In genomic region chr1:17248781-17249180, GRCh38 we compare ENCODE assay signal across 35 cellular contexts. TPM values are rescaled to one million over a fixed set of nuclear protein-coding genes. Genes with fewer than 3 reads are reported as not detected.
A peak's percentile ranks its signal among the peaks of the same experiment; 100 is the strongest.
DNase-seq lines count a peak whose midpoint lies in the region; ATAC-seq, FAIRE-seq and TF ChIP-seq lines count a peak whose summit lies in the region.
"Had no signal": no experiment of that assay in that cellular context is flagged by ENCODE, and none has a peak within 500 bp of the region (broad histone marks: within the 10 kb centered on the region; RNA-seq: fewer than 3 reads in every experiment).

PADI3 (plus strand) TSS chr1:17249098; CDS start chr1:17249138, 40 bp downstream.

- 51 to 65% methylated on average over 5 of the region's 9 CpGs for WGBS in testis, 2 donors

- no peak for FAIRE-seq in HTR-8/SVneo (lab: Jason Lieb, UNC)
- FAIRE-seq: GM19239, islet of Langerhans had no signal

- CTCF ChIA-PET in WTC11 (lab: Charles Lee) (interaction anchor here (0.5 to 3.8 kb wide), 7 partner anchors 12 to 1237 kb away, joined by 3 to 19 read pairs (median 4); no protein-coding TSS in a partner anchor), HEK293T (lab: Yijun Ruan, JAX) (interaction anchor here (0.5 kb wide), 1 partner anchor 127 kb away, joined by 3 read pairs; no protein-coding TSS in a partner anchor)

- no peak within 1 kb of the TSS for H3K4me3 ChIP-seq in testis
- H3K4me3 ChIP-seq: left ventricle myocardium inferior, prostate gland, upper lobe of right lung had no signal

- H3K9me3 Mint-ChIP-seq in WTC11, result no peaks in the 10 kb centered on the region
- H3K9me3 Mint-ChIP-seq: CD4-positive, CD25-positive, alpha-beta regulatory T cell; central memory CD8-positive, alpha-beta T cell; stimulated activated effector memory CD8-positive, alpha-beta T cell treated with anti-CD3 and anti-CD28 coated beads, Interleukin-12 subunit alpha, Interleukin-12 subunit beta, amount 100 ng/mL, for 72 hours; T-helper 2 cell treated with Interferon-gamma antibody and Interleukin-4, amounts not matched to agents 5 μg/mL and 100 μg/mL, for 36 hours had no signal

- H3K36me3 ChIP-seq in testis (ENCODE audit: low read depth, missing control alignments), result no peaks in the 10 kb centered on the region
- H3K36me3 ChIP-seq: left ventricle myocardium inferior, prostate gland, upper lobe of right lung had no signal

- intact Hi-C loops in testis (cut with DNase I; ENCODE audit: low total_unique reads), result no loop called here

- H3K27me3 ChIP-seq in testis, result no peaks in the 10 kb centered on the region

- TF ChIP-seq CTCF in WTC11 (IDR thresholded peaks at IDR 0.05), result no peak
- TF ChIP-seq CTCF in testis (IDR thresholded peaks at IDR 0.05), result no peak

- peaks cover 24% of the 10 kb centered on the region for H3K4me1 Mint-ChIP-seq in WTC11
- H3K4me1 Mint-ChIP-seq: stimulated activated effector memory CD8-positive, alpha-beta T cell treated with anti-CD3 and anti-CD28 coated beads, Interleukin-12 subunit alpha, Interleukin-12 subunit beta, amount 100 ng/mL, for 72 hours had no signal

- no peak for TF ChIP-seq RAD21 in Ishikawa (IDR thresholded peaks at IDR 0.05; ENCODE audit: low read depth)

- no peaks in the 10 kb centered on the region for H3K27me3 Mint-ChIP-seq in WTC11 (ENCODE audit: low read depth)
- H3K27me3 Mint-ChIP-seq: CD4-positive, CD25-positive, alpha-beta regulatory T cell had no signal

- H3K36me3 Mint-ChIP-seq in WTC11, result no peaks in the 10 kb centered on the region
- H3K36me3 Mint-ChIP-seq: CD4-positive, CD25-positive, alpha-beta regulatory T cell; stimulated activated effector memory CD8-positive, alpha-beta T cell treated with anti-CD3 and anti-CD28 coated beads, Interleukin-12 subunit alpha, Interleukin-12 subunit beta, amount 100 ng/mL, for 72 hours had no signal

- no peak for TF ChIP-seq POLR2A in testis (IDR thresholded peaks at IDR 0.05)

- H3K27ac ChIP-seq in testis, result no peak within 1 kb of the TSS
- H3K27ac ChIP-seq: 22Rv1, left ventricle myocardium inferior, prostate gland, upper lobe of right lung, VCaP had no signal

- H3K4me3 Mint-ChIP-seq in WTC11, result no peak within 1 kb of the TSS
- H3K4me3 Mint-ChIP-seq: CD4-positive, CD25-positive, alpha-beta regulatory T cell; central memory CD8-positive, alpha-beta T cell; stimulated activated effector memory CD8-positive, alpha-beta T cell treated with anti-CD3 and anti-CD28 coated beads, Interleukin-12 subunit alpha, Interleukin-12 subunit beta, amount 100 ng/mL, for 72 hours; T-helper 2 cell treated with Interferon-gamma antibody and Interleukin-4, amounts not matched to agents 5 μg/mL and 100 μg/mL, for 36 hours had no signal

- POLR2A ChIA-PET in WTC11 (lab: Charles Lee) (no interaction called here), HEK293T (lab: Yijun Ruan, JAX) (interaction anchor here (0.6 kb wide), 1 partner anchor 9 kb away, joined by 3 read pairs; no protein-coding TSS in a partner anchor)

- no peaks in the 10 kb centered on the region for H3K4me1 ChIP-seq in testis
- H3K4me1 ChIP-seq: left ventricle myocardium inferior, upper lobe of right lung had no signal

- DNase-seq in DMS 273 (lab: John Stamatoyannopoulos, UW; ENCODE audit: unreplicated experiment) (peak; percentile 26), DMS 273 treated with DMSO at 0.1 percent for 48 hours (lab: John Stamatoyannopoulos, UW) (no peak), WTC11 (ENCODE audit: low spot score) (peak; percentile 70), testis (peak; percentile 53), HTR-8/SVneo (ENCODE audit: insufficient read length, low spot score) (no peak), HEK293T (ENCODE audit: extremely low spot score) (no peak), kidney tubule cell (ENCODE audit: low spot score) (no peak)
- DNase-seq: activated CD4-positive, alpha-beta T cell treated with anti-CD3 and anti-CD28 coated beads for 48 hours; activated CD8-positive, alpha-beta memory T cell treated with anti-CD3 and anti-CD28 coated beads for 24 hours; activated gamma-delta T cell treated with Interleukin-2 at 50 U/mL for 16 hours; activated T-cell treated with anti-CD3 and anti-CD28 coated beads, Interleukin-2, amount 50 U/mL, for 1 hour; CD4-positive, CD25-positive, alpha-beta regulatory T cell; GF-D8; hippocampal formation; left ventricle myocardium inferior; NCI-H1092; NCI-H1694 treated with DMSO at 0.1 percent for 48 hours; NCI-H2227 treated with DMSO at 0.1 percent for 48 hours; NCI-H69; RPMI8226; stimulated activated CD4-positive, alpha-beta T cell treated with anti-CD3 and anti-CD28 coated beads, Interleukin-12 subunit alpha, Interleukin-12 subunit beta, amount 100 ng/mL, for 4 hours; stimulated activated CD4-positive, alpha-beta T cell treated with anti-CD3 and anti-CD28 coated beads, Interleukin-4, amount 100 ng/mL, for 24 hours; substantia nigra; upper lobe of right lung had no signal

- ATAC-seq in WTC11, result peak; percentile 89
- ATAC-seq: sciatic nerve; stimulated activated effector memory CD8-positive, alpha-beta T cell treated with anti-CD3 and anti-CD28 coated beads, Interleukin-12 subunit alpha, Interleukin-12 subunit beta, amount 100 ng/mL, for 72 hours; upper lobe of right lung had no signal

- no peaks in the 10 kb centered on the region for H3K9me3 ChIP-seq in testis
- H3K9me3 ChIP-seq: left ventricle myocardium inferior, prostate gland, upper lobe of right lung had no signal

- no peak for TF ChIP-seq EP300 in Ishikawa (IDR thresholded peaks at IDR 0.05; ENCODE audit: borderline replicate concordance)

- no peak within 1 kb of the TSS for H3K27ac Mint-ChIP-seq in WTC11
- H3K27ac Mint-ChIP-seq: CD4-positive, CD25-positive, alpha-beta regulatory T cell; stimulated activated effector memory CD8-positive, alpha-beta T cell treated with anti-CD3 and anti-CD28 coated beads, Interleukin-12 subunit alpha, Interleukin-12 subunit beta, amount 100 ng/mL, for 72 hours; T-helper 2 cell treated with Interferon-gamma antibody and Interleukin-4, amounts not matched to agents 5 μg/mL and 100 μg/mL, for 36 hours had no signal

TF ChIP-seq in Ishikawa, 13 proteins besides CTCF, POLR2A, EP300 and RAD21:
- TF ChIP-seq NFIC (IDR thresholded peaks at IDR 0.05), result no peak
- no peak for TF ChIP-seq ZBTB7A (IDR thresholded peaks at IDR 0.05; ENCODE audit: low read depth)
- TF ChIP-seq TEAD4 (IDR thresholded peaks at IDR 0.05), result no peak
- TF ChIP-seq EGR1 (IDR thresholded peaks at IDR 0.05), result no peak
- no peak for TF ChIP-seq YY1 (IDR thresholded peaks at IDR 0.05; ENCODE audit: low read depth)
- TF ChIP-seq FOXM1 (IDR thresholded peaks at IDR 0.05; ENCODE audit: borderline replicate concordance, low read depth), result peak; percentile 76; the same call in 1 of the 2 replicates

TF ChIP-seq in WTC11, 78 proteins besides CTCF, POLR2A, EP300 and RAD21 (continues in another document):
- no peak for TF ChIP-seq ATF1 (CRISPR knock-in tag; IDR thresholded peaks at IDR 0.05)
- TF ChIP-seq ZNF138 (CRISPR knock-in tag; conservative IDR thresholded peaks at IDR 0.05), result no peak
- TF ChIP-seq TEAD1 (CRISPR knock-in tag; IDR thresholded peaks at IDR 0.05), result no peak
- TF ChIP-seq ZNF219 (CRISPR knock-in tag; IDR thresholded peaks at IDR 0.05; ENCODE audit: borderline replicate concordance), result no peak
- no peak for TF ChIP-seq HMGXB4 (CRISPR knock-in tag; IDR thresholded peaks at IDR 0.05)
- no peak for TF ChIP-seq OVOL2 (CRISPR knock-in tag; IDR thresholded peaks at IDR 0.05; ENCODE audit: borderline replicate concordance)
- TF ChIP-seq MAX (CRISPR knock-in tag; IDR thresholded peaks at IDR 0.05), result no peak

TF ChIP-seq in HEK293T, 16 proteins besides CTCF, POLR2A, EP300 and RAD21:
- no peak for TF ChIP-seq L3MBTL2 (conservative IDR thresholded peaks at IDR 0.05)
- no peak for TF ChIP-seq HDGF (IDR thresholded peaks at IDR 0.05; ENCODE audit: borderline replicate concordance)
- no peak for TF ChIP-seq PKNOX1 (IDR thresholded peaks at IDR 0.05)
- no peak for TF ChIP-seq CTBP1 (IDR thresholded peaks at IDR 0.05; ENCODE audit: borderline replicate concordance)
- no peak for TF ChIP-seq NFRKB (IDR thresholded peaks at IDR 0.05)
- no peak for TF ChIP-seq FOXA1 (IDR thresholded peaks at IDR 0.05)
- TF ChIP-seq SUZ12 (IDR thresholded peaks at IDR 0.05), result no peak
- no peak for TF ChIP-seq BHLHE40 (IDR thresholded peaks at IDR 0.05; ENCODE audit: borderline replicate concordance)
- TF ChIP-seq SP1 (IDR thresholded peaks at IDR 0.05), result no peak
- TF ChIP-seq ELF4 (IDR thresholded peaks at IDR 0.05), result no peak
- TF ChIP-seq LEF1 (IDR thresholded peaks at IDR 0.05; ENCODE audit: borderline replicate concordance), result no peak
- TF ChIP-seq ARNT (IDR thresholded peaks at IDR 0.05), result no peak
- TF ChIP-seq FOXK2 (IDR thresholded peaks at IDR 0.05), result no peak
- TF ChIP-seq TARDBP (IDR thresholded peaks at IDR 0.05), result no peak
- TF ChIP-seq FOXM1 (IDR thresholded peaks at IDR 0.05; ENCODE audit: borderline replicate concordance), result no peak

RNA-seq across cellular contexts. Expression of gene PADI3, which starts in this region (rescaled TPM):
- total RNA-seq in WTC11 (2021) (0.61 to 2.0 TPM (median 1.9 TPM) in 3 replicates), testis (1 to 10 TPM in 1 of 2 donors, under 1 TPM in 1; 0.63 to 1.2 TPM)
- polyA plus RNA-seq in testis (ENCODE audit: insufficient read depth, low read depth, low replicate concordance), result 0.80 TPM
- total RNA-seq: CD4-positive, CD25-positive, alpha-beta regulatory T cell; dermis microvascular lymphatic vessel endothelial cell; left ventricle myocardium inferior; sciatic nerve; upper lobe of right lung had no signal
- polyA plus RNA-seq: CD4-positive, CD25-positive, alpha-beta regulatory T cell had no signal

Comparison
In these comparisons a context has a peak if more than half of its experiments do, and no peak if none do; other contexts are left out.
1. DNase-seq: peak in DMS 273 (single experiment), WTC11 (single experiment) and testis (single experiment); none in DMS 273 treated with DMSO at 0.1 percent for 48 hours (single experiment), HTR-8/SVneo (single experiment), HEK293T (single experiment) and kidney tubule cell (single experiment).